8 cellular contexts compared by ENCODE assay signal in genomic region chr10:127853868-127854768, GRCh38. TPM values are rescaled to one million over a fixed set of nuclear protein-coding genes. Genes with fewer than 3 reads are reported as not detected.
DNase-seq lines count a peak whose midpoint lies in the region; ATAC-seq and TF ChIP-seq lines count a peak whose summit lies in the region.

No MANE protein-coding gene starts in this region.

- no peaks in the 10 kb centered on the region for H3K36me3 ChIP-seq in PC-9 (ENCODE audit: low read depth)
- H3K36me3 ChIP-seq in gastroesophageal sphincter: no peaks in the 10 kb centered on the region
- no peaks in the 10 kb centered on the region for H3K36me3 ChIP-seq in osteoblast (ENCODE audit: insufficient read depth, low read length)
- no peaks in the 10 kb centered on the region for H3K36me3 ChIP-seq in vagina

- no peaks in the 10 kb centered on the region for H3K9me3 ChIP-seq in PC-9 (ENCODE audit: insufficient read depth, low read depth)
- no peaks in the 10 kb centered on the region for H3K9me3 ChIP-seq in gastroesophageal sphincter
- H3K9me3 ChIP-seq in osteoblast (ENCODE audit: low read depth, low read length): no peaks in the 10 kb centered on the region
- no peaks in the 10 kb centered on the region for H3K9me3 ChIP-seq in vagina

- ATAC-seq in GM21423 (IDR thresholded peaks at IDR 0.05; ENCODE audit: unreplicated experiment): peak; percentile 55
- ATAC-seq in gastroesophageal sphincter: peak; percentile 64

- H3K4me3 ChIP-seq in PC-9 (no peak overlapping the region), gastroesophageal sphincter (no peak overlapping the region), osteoblast (ENCODE audit: insufficient read depth, low read length) (no peak overlapping the region), vagina (no peak overlapping the region)

- CTCF ChIA-PET in PC-9 (lab: Charles Lee): interaction anchor here (0.6 to 0.7 kb wide), 2 partner anchors 55 to 160 kb away, joined by 3 to 5 read pairs; no protein-coding TSS in a partner anchor

- TF ChIP-seq CTCF in PC-9 (conservative IDR thresholded peaks at IDR 0.05) (peak; percentile 71), gastroesophageal sphincter (IDR thresholded peaks at IDR 0.05) (peak in 3 of 4 experiments; percentile 61 to 81 (median 64)), osteoblast (IDR thresholded peaks at IDR 0.05; ENCODE audit: extremely low read depth, low read depth, low read length) (peak; percentile 77), vagina (IDR thresholded peaks at IDR 0.05) (peak; percentile 55 to 63 (median 63))

- intact Hi-C loops in PC-9 (cut with micrococcal nuclease; ENCODE audit: unreplicated experiment): loop anchor here (5.0 kb wide), 1 partner anchor 137 kb away; no protein-coding TSS in a partner anchor
- intact Hi-C loops in vagina (cut with DNase I): no loop called here

- H3K79me2 ChIP-seq in PC-9 (ENCODE audit: low read depth) (no peaks in the 10 kb centered on the region), osteoblast (ENCODE audit: insufficient read depth, low read length) (no peaks in the 10 kb centered on the region)

- H3K9me2 ChIP-seq in PC-9 (ENCODE audit: insufficient read depth): no peaks in the 10 kb centered on the region

- H4K20me1 ChIP-seq in PC-9 (ENCODE audit: insufficient read depth) (no peaks in the 10 kb centered on the region), osteoblast (ENCODE audit: insufficient read depth, low read length) (no peaks in the 10 kb centered on the region)

- H3K4me1 ChIP-seq in PC-9 (replicated peaks; ENCODE audit: insufficient read depth) (no peaks in the 10 kb centered on the region), gastroesophageal sphincter (peaks cover 0 to 7% (median 0%) of the 10 kb centered on the region in 3 donors), osteoblast (ENCODE audit: insufficient read depth, low read length) (no peaks in the 10 kb centered on the region), vagina (no peaks in the 10 kb centered on the region)

- TF ChIP-seq EP300 in gastroesophageal sphincter (IDR thresholded peaks at IDR 0.05): no peak

- no peak overlapping the region for H3K27ac ChIP-seq in PC-9
- no peak overlapping the region for H3K27ac ChIP-seq in gastroesophageal sphincter
- H3K27ac ChIP-seq in osteoblast (ENCODE audit: low read depth, low read length): no peak overlapping the region
- no peak overlapping the region for H3K27ac ChIP-seq in vagina

- TF ChIP-seq POLR2A in gastroesophageal sphincter (IDR thresholded peaks at IDR 0.05): no peak
- no peak for TF ChIP-seq POLR2A in vagina (IDR thresholded peaks at IDR 0.05)

- POLR2A ChIA-PET in PC-9 (lab: Charles Lee; ENCODE audit: unreplicated experiment): no interaction called here

- 55 to 68% methylated on average over 7 of the region's 19 CpGs for WGBS in gastroesophageal sphincter (ENCODE audit: low coverage in 1 of 2), 2 donors

- no TSS peak for BruUV-seq in PC-9 (replicated peaks; lab: Mats Ljungman, UMichigan)

- DNase-seq in DMS53 (lab: John Stamatoyannopoulos, UW) (peak; percentile 81), HS-5 (ENCODE audit: low read depth) (peak; percentile 5), PC-9 (peak in 1 of 2 experiments; percentile 26), osteoblast (ENCODE audit: insufficient read length, low spot score, missing footprints) (peak; percentile 94), vagina (ENCODE audit: extremely low spot score in 2 of 2) (no peak)
- peak; percentile 12 for DNase-seq in activated effector memory CD4-positive, alpha-beta T cell treated with Interleukin-2 at 50 U/mL for 16 hours

- H3K4me2 ChIP-seq in PC-9 (no peak overlapping the region), osteoblast (ENCODE audit: insufficient read depth, low read length) (no peak overlapping the region)

- H3K27me3 ChIP-seq in PC-9 (ENCODE audit: insufficient read depth, low read depth) (peaks cover 16% of the 10 kb centered on the region; the same call in 1 of the 2 replicates), gastroesophageal sphincter (peaks cover 34% of the 10 kb centered on the region), osteoblast (ENCODE audit: insufficient read depth, low read length) (no peaks in the 10 kb centered on the region), vagina (no peaks in the 10 kb centered on the region)

- H3F3A ChIP-seq in PC-9 (ENCODE audit: insufficient read depth, low read depth): no peaks in the 10 kb centered on the region

- no peak overlapping the region for H2AFZ ChIP-seq in PC-9
- no peak overlapping the region for H2AFZ ChIP-seq in osteoblast (ENCODE audit: low read length)

RNA-seq across cellular contexts. Expression of gene CLRN3, which starts 38.6 kb away (rescaled TPM):
- total RNA-seq in PC-9 (2021) (not detected in 2 replicates), gastroesophageal sphincter (not detected), osteoblast (not detected in 2 replicates), vagina (not detected)

RNA-seq across cellular contexts. Expression of gene PTPRE, which starts 52.8 kb away (rescaled TPM):
- total RNA-seq in PC-9 (2021) (7.9 TPM in 2 replicates), gastroesophageal sphincter (10 to 100 TPM in 1 of 4 donors, 1 to 10 TPM in 3; 6.4 to 16.4 (median 8.5) TPM), osteoblast (5.9 and 9.0 TPM in 2 replicates), vagina (77.6 TPM)

Comparison
In these comparisons a context has a peak if more than half of its experiments do, and no peak if none do; other contexts are left out.
1. DNase-seq: peak in DMS53 (single experiment), HS-5 (single experiment), activated effector memory CD4-positive, alpha-beta T cell treated with Interleukin-2 at 50 U/mL for 16 hours (single experiment) and osteoblast (single experiment); none in vagina (0 of 2).
2. Peak in every context shown above with its lines, with median percentiles within 50 percentile points of each other: CTCF ChIP-seq.